ENCODE assay signal across 9 cellular contexts in the genomic region with DNA sequence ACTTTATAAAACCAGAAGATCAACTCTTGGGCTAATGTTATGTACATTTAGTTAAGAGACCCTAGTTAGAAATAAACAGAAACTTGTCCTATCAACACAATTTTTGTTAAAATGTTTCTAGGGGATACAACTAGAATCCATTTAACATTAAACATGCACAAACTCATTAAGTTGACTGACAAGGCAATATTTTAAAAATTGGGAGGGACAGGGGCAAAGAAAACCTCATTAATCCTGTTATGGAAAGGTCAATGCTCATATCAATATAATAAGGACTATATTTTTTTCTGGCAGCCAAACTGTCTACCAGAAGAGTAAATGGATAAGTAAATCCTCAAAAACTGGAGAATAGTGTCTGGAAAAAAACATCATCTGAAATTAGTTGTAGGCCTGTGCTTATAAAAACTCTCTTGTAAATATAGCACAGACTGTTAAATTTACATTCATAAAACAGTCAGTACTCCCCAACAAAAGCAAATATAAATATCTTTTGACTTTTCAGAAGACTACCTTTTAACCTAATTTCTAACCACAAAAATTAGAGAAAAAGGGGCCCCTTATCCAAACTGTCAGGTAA. TPM values are rescaled to one million over a fixed set of nuclear protein-coding genes. Genes with fewer than 3 reads are reported as not detected.
DNase-seq lines count a peak whose midpoint lies in the region; ATAC-seq and TF ChIP-seq lines count a peak whose summit lies in the region.
"Had no signal": no experiment of that assay in that cellular context is flagged by ENCODE, and none has a peak within 500 bp of the region (broad histone marks: within the 10 kb centered on the region; RNA-seq: fewer than 3 reads in every experiment).

No MANE protein-coding gene starts in this region.

- DNase-seq in CD4-positive, CD25-positive, alpha-beta regulatory T cell, result no peak
- DNase-seq in LNCaP clone FGC (ENCODE audit: low read depth) (no peak), dorsolateral prefrontal cortex (no peak), nephron progenitor cell (no peak), NCI-H1417 (lab: John Stamatoyannopoulos, UW) (no peak), NCI-H524 (lab: John Stamatoyannopoulos, UW) (no peak)
- no peak for DNase-seq in effector CD8-positive, alpha-beta T cell (lab: John Stamatoyannopoulos, UW)
- DNase-seq: SIG-M5 had no signal

- H3K27ac Mint-ChIP-seq in CD4-positive, CD25-positive, alpha-beta regulatory T cell, result peak overlapping the region in 1 of 3 donors; percentile 69
- peak overlapping the region; percentile 42 for H3K27ac Mint-ChIP-seq in nephron progenitor cell

- H3K4me1 ChIP-seq in CD4-positive, CD25-positive, alpha-beta regulatory T cell (ENCODE audit: control insufficient read depth, insufficient read depth, low read length, poor library complexity, severe bottlenecking), result peaks cover 72% of the 10 kb centered on the region

- peaks cover 42 to 84% (median 73%) of the 10 kb centered on the region in 4 donors for H3K4me1 Mint-ChIP-seq in CD4-positive, CD25-positive, alpha-beta regulatory T cell
- peaks cover 74% of the 10 kb centered on the region for H3K4me1 Mint-ChIP-seq in nephron progenitor cell

- H3K9me3 ChIP-seq in CD4-positive, CD25-positive, alpha-beta regulatory T cell (ENCODE audit: control insufficient read depth in 2 of 2, low read length in 2 of 2), result no peaks in the 10 kb centered on the region

- H3K27me3 Mint-ChIP-seq in CD4-positive, CD25-positive, alpha-beta regulatory T cell, result peaks cover 8% of the 10 kb centered on the region
- peaks cover 3% of the 10 kb centered on the region for H3K27me3 Mint-ChIP-seq in nephron progenitor cell (ENCODE audit: low read depth, poor library complexity)

- H3K9me3 Mint-ChIP-seq in CD4-positive, CD25-positive, alpha-beta regulatory T cell, result peaks cover 0 to 5% (median 0%) of the 10 kb centered on the region in 7 donors
- H3K9me3 Mint-ChIP-seq in nephron progenitor cell, result peaks cover 9% of the 10 kb centered on the region

- H3K4me3 Mint-ChIP-seq in CD4-positive, CD25-positive, alpha-beta regulatory T cell, result peak overlapping the region; percentile 98 to 100 (median 99)
- H3K4me3 Mint-ChIP-seq in nephron progenitor cell, result peak overlapping the region; percentile 100

- H3K27me3 ChIP-seq in CD4-positive, CD25-positive, alpha-beta regulatory T cell (ENCODE audit: control insufficient read depth, insufficient read depth, low read length), result no peaks in the 10 kb centered on the region
- H3K27me3 ChIP-seq in dorsolateral prefrontal cortex, result no peaks in the 10 kb centered on the region

- H3K36me3 ChIP-seq in CD4-positive, CD25-positive, alpha-beta regulatory T cell (ENCODE audit: control insufficient read depth, insufficient read depth, low read length), result peaks cover 19% of the 10 kb centered on the region

- peak overlapping the region; percentile 34 for H3K27ac ChIP-seq in CD4-positive, CD25-positive, alpha-beta regulatory T cell (ENCODE audit: insufficient read depth, low read length, poor library complexity, severe bottlenecking)
- peak overlapping the region in 10 of 59 donors; percentile 3 to 100 (median 18) for H3K27ac ChIP-seq in dorsolateral prefrontal cortex

- no peak for ATAC-seq in CD4-positive, CD25-positive, alpha-beta regulatory T cell (ENCODE audit: low read depth in 2 of 2)
- ATAC-seq in GM19463 (IDR thresholded peaks at IDR 0.05; ENCODE audit: unreplicated experiment), result no peak

- H3K4me3 ChIP-seq in CD4-positive, CD25-positive, alpha-beta regulatory T cell (ENCODE audit: low read depth, low read length), result peak overlapping the region; percentile 97
- H3K4me3 ChIP-seq in LNCaP clone FGC (ENCODE audit: low read depth, low read length) (peak overlapping the region; percentile 100), dorsolateral prefrontal cortex (peak overlapping the region in 55 of 59 donors; percentile 11 to 100 (median 97))

- TF ChIP-seq CTCF in LNCaP clone FGC (IDR thresholded peaks at IDR 0.05; ENCODE audit: control insufficient read depth, extremely low read depth, insufficient read depth) (no peak), dorsolateral prefrontal cortex (IDR thresholded peaks at IDR 0.05 in 54 of 56, conservative IDR thresholded peaks at IDR 0.05 in 2 of 56; ENCODE audit: low read depth in 1 of 56, partially characterized antibody in 56 of 56) (no peak), nephron progenitor cell (IDR thresholded peaks at IDR 0.05) (no peak)

- intact Hi-C loops in dorsolateral prefrontal cortex (cut with DNase I), result loop anchor here (10.0 kb wide), 2 partner anchors 851 to 891 kb away; a partner anchor contains a TSS

- peaks cover 31% of the 10 kb centered on the region for H3K36me3 Mint-ChIP-seq in CD4-positive, CD25-positive, alpha-beta regulatory T cell
- peaks cover 26% of the 10 kb centered on the region for H3K36me3 Mint-ChIP-seq in nephron progenitor cell (ENCODE audit: low read depth)

RNA-seq across cellular contexts. Expression of a gene that starts 4.4 kb away (rescaled TPM):
- 631 TPM for total RNA-seq in CD4-positive, CD25-positive, alpha-beta regulatory T cell
- polyA plus RNA-seq in CD4-positive, CD25-positive, alpha-beta regulatory T cell, result 100 to 1,000 TPM; 187 to 233 (median 205) TPM
- 100 to 1,000 TPM in 21 of 120 experiments, 10 to 100 TPM in 99; 66.0 to 127 (median 89.1) TPM for total RNA-seq in dorsolateral prefrontal cortex
